9 cellular contexts compared by ENCODE assay signal in the genomic region with DNA sequence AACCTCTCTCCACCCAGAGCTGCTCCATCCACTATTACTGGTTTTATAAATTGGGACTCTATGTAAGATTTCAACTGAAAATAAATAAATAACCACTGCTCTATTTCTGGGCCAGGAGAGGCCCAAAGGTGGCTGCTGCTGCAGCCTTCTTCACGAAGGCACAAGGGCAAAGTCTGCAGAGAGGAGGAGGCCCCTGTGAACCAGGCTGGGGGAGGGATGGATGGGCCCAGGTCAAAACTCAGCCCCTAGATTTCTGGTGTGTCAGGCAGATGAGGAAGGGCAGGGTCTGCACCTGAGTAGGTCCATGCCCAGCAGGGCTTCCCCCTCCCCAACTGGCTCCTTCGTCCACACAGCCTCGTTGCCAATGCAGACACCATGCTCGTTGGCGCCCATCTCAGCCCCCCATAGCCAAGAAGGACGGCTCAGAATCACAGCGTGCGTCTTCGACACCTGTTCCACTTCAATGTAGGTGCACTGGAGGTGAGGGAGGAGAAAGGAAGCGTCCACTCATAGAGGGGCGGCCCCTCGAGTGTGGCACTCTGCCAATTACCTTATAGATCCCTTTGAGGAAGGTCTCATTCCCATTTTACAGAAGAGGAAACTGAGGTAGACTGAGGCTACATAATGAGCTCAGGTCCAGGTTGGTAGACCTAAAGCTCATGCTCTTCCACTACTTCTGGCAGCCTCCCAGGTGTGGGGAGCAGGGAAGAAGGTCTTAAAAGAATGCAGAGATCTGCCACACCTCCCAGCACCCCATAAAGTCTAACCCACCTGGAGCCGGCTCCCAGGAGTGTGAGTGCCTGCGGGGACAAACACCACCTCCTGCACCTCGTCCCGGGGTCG. TPM values are rescaled to one million over a fixed set of nuclear protein-coding genes. Genes with fewer than 3 reads are reported as not detected.
DNase-seq lines count a peak whose midpoint lies in the region; ATAC-seq and TF ChIP-seq lines count a peak whose summit lies in the region.
"Had no signal": no experiment of that assay in that cellular context is flagged by ENCODE, and none has a peak within 500 bp of the region (broad histone marks: within the 10 kb centered on the region; RNA-seq: fewer than 3 reads in every experiment).

No MANE protein-coding gene starts in this region.

- peaks cover 5 to 6% of the 10 kb centered on the region in 2 donors for H3K4me1 ChIP-seq in ascending aorta
- peaks cover 26% of the 10 kb centered on the region for H3K4me1 ChIP-seq in upper lobe of right lung

- peaks cover 4% of the 10 kb centered on the region for H3K36me3 Mint-ChIP-seq in activated naive CD4-positive, alpha-beta T cell treated with anti-CD3 and anti-CD28 coated beads, Interleukin-2, amount 10 ng/mL, durations not matched to agents 7 days and 5 days
- peaks cover 2% of the 10 kb centered on the region for H3K36me3 Mint-ChIP-seq in memory B cell

- peak overlapping the region; percentile 98 for H3K4me3 Mint-ChIP-seq in activated naive CD4-positive, alpha-beta T cell treated with anti-CD3 and anti-CD28 coated beads, Interleukin-2, amount 10 ng/mL, durations not matched to agents 7 days and 5 days
- H3K4me3 Mint-ChIP-seq in memory B cell, result peak overlapping the region; percentile 97

- no peaks in the 10 kb centered on the region for H3K9me3 ChIP-seq in ascending aorta
- no peaks in the 10 kb centered on the region for H3K9me3 ChIP-seq in upper lobe of right lung

- CTCF ChIA-PET in activated naive CD4-positive, alpha-beta T cell treated with anti-CD3 and anti-CD28 coated beads, Interleukin-2, amount 10 ng/mL, durations not matched to agents 7 days and 5 days (lab: Charles Lee), result interaction anchor here (0.8 to 20.4 kb wide), 12 partner anchors 9 to 178 kb away, joined by 3 to 547 read pairs (median 6); a partner anchor contains a TSS

- H3K4me3 ChIP-seq in ascending aorta (peak overlapping the region; percentile 64 to 83), upper lobe of right lung (peak overlapping the region; percentile 94)

- ATAC-seq in memory B cell (ENCODE audit: low read depth) (no peak), upper lobe of right lung (no peak), HG02678 (IDR thresholded peaks at IDR 0.05; ENCODE audit: unreplicated experiment) (no peak)

- H3K9me3 Mint-ChIP-seq in activated naive CD4-positive, alpha-beta T cell treated with anti-CD3 and anti-CD28 coated beads, Interleukin-2, amount 10 ng/mL, durations not matched to agents 7 days and 5 days, result no peaks in the 10 kb centered on the region
- H3K9me3 Mint-ChIP-seq in memory B cell, result no peaks in the 10 kb centered on the region

- peak overlapping the region in 1 of 2 donors; percentile 13 for H3K27ac ChIP-seq in ascending aorta
- peak overlapping the region; percentile 80 for H3K27ac ChIP-seq in upper lobe of right lung

- intact Hi-C loops in ascending aorta (cut with DNase I) (loop anchor here (5.0 to 10.0 kb wide), 4 partner anchors 102 to 295 kb away; a partner anchor contains a TSS), upper lobe of right lung (cut with DNase I) (loop anchor here (5.0 kb wide), 1 partner anchor 52 kb away; no protein-coding TSS in a partner anchor)

- H3K27me3 ChIP-seq in ascending aorta (no peaks in the 10 kb centered on the region), upper lobe of right lung (peaks cover 3% of the 10 kb centered on the region)

- peak overlapping the region; percentile 42 for H3K27ac Mint-ChIP-seq in activated naive CD4-positive, alpha-beta T cell treated with anti-CD3 and anti-CD28 coated beads, Interleukin-2, amount 10 ng/mL, durations not matched to agents 7 days and 5 days
- no peak overlapping the region for H3K27ac Mint-ChIP-seq in memory B cell

- no peak for DNase-seq in activated naive CD4-positive, alpha-beta T cell treated with anti-CD3 and anti-CD28 coated beads, Interleukin-2, amount 10 ng/mL, durations not matched to agents 7 days and 5 days
- DNase-seq in activated naive CD4-positive, alpha-beta T cell (lab: John Stamatoyannopoulos, UW), result no peak
- no peak for DNase-seq in ascending aorta (ENCODE audit: low spot score in 2 of 2)
- no peak for DNase-seq in memory B cell (ENCODE audit: low spot score in 2 of 2)
- DNase-seq in upper lobe of right lung, result no peak
- DNase-seq in stimulated activated CD8-positive, alpha-beta memory T cell treated with anti-CD3 and anti-CD28 coated beads, Interleukin-4, amount 100 ng/mL, for 48 hours, result no peak
- no peak for DNase-seq in SW480 (ENCODE audit: low spot score)

- H3K36me3 ChIP-seq in ascending aorta, result peaks cover 6 to 30% of the 10 kb centered on the region in 2 donors
- H3K36me3 ChIP-seq in upper lobe of right lung, result peaks cover 22% of the 10 kb centered on the region

- H3K4me1 Mint-ChIP-seq in activated naive CD4-positive, alpha-beta T cell treated with anti-CD3 and anti-CD28 coated beads, Interleukin-2, amount 10 ng/mL, durations not matched to agents 7 days and 5 days, result peaks cover 50% of the 10 kb centered on the region
- H3K4me1 Mint-ChIP-seq in memory B cell, result peaks cover 7% of the 10 kb centered on the region

- no peak for TF ChIP-seq CTCF in ascending aorta (IDR thresholded peaks at IDR 0.05)
- no peak for TF ChIP-seq CTCF in upper lobe of right lung (IDR thresholded peaks at IDR 0.05)

- peaks cover 17% of the 10 kb centered on the region for H3K27me3 Mint-ChIP-seq in activated naive CD4-positive, alpha-beta T cell treated with anti-CD3 and anti-CD28 coated beads, Interleukin-2, amount 10 ng/mL, durations not matched to agents 7 days and 5 days
- peaks cover 7% of the 10 kb centered on the region for H3K27me3 Mint-ChIP-seq in memory B cell

RNA-seq across cellular contexts. Expression of a gene that starts 1.0 kb away (rescaled TPM):
- total RNA-seq in ascending aorta, result 126 TPM
- total RNA-seq in upper lobe of right lung, result 30.5 TPM

RNA-seq across cellular contexts. Expression of a gene that starts 8.7 kb away (rescaled TPM):
- total RNA-seq in ascending aorta, result not detected
- total RNA-seq in upper lobe of right lung, result 1.1 TPM
- total RNA-seq: pulmonary artery endothelial cell had no signal

RNA-seq across cellular contexts. Expression of a gene that starts 8.8 kb away (rescaled TPM):
- total RNA-seq in ascending aorta (13.7 TPM), upper lobe of right lung (29.2 TPM)

RNA-seq across cellular contexts. Expression of a gene that starts 10.8 kb away (rescaled TPM):
- total RNA-seq in ascending aorta (0.11 TPM), upper lobe of right lung (8.5 TPM)

RNA-seq across cellular contexts. Expression of a gene that starts 18.5 kb away (rescaled TPM):
- total RNA-seq in ascending aorta (28.8 TPM), upper lobe of right lung (14.4 TPM)
